Comparison of ENCODE assay signal across 23 cellular contexts in genomic region chr15:30973379-30973778, GRCh38. TPM values are rescaled to one million over a fixed set of nuclear protein-coding genes. Genes with fewer than 3 reads are reported as not detected.
A peak's percentile ranks its signal among the peaks of the same experiment; 100 is the strongest.
DNase-seq lines count a peak whose midpoint lies in the region; ATAC-seq and TF ChIP-seq lines count a peak whose summit lies in the region.
"Had no signal": no experiment of that assay in that cellular context is flagged by ENCODE, and none has a peak within 500 bp of the region (broad histone marks: within the 10 kb centered on the region; RNA-seq: fewer than 3 reads in every experiment).

No MANE protein-coding gene starts in this region.

- H3K27ac Mint-ChIP-seq in neural crest cell (ENCODE audit: unreplicated experiment) = peak overlapping the region; percentile 65
- H3K27ac Mint-ChIP-seq: CD8-positive, alpha-beta T cell had no signal

- DNase-seq in SK-MEL-5 (ENCODE audit: low read depth, low spot score) (peak; percentile 96), epidermal melanocyte (ENCODE audit: insufficient read length, low spot score) (peak; percentile 52), neural crest cell (ENCODE audit: low read depth, low spot score) (no peak), DMS 273 treated with DMSO at 0.1 percent for 48 hours (lab: John Stamatoyannopoulos, UW) (no peak)
- DNase-seq in activated CD4-positive, alpha-beta T cell treated with anti-CD3 and anti-CD28 coated beads for 1 hour = no peak
- DNase-seq: ACHN; CD8-positive, alpha-beta T cell; DMS153; GM23248; KG1; NCI-H1105; NCI-H146; NCI-H2029; NCI-H226; NCI-H510A treated with DMSO at 0.1 percent for 48 hours; NCI-H774; NK-92 treated with Interleukin-12 subunit alpha and Interleukin-12 subunit beta, amount 100 ng/mL, for 24 hours; SIG-M5 had no signal

- no peak for TF ChIP-seq CTCF in neural crest cell (conservative IDR thresholded peaks at IDR 0.05)

- H3K9me3 Mint-ChIP-seq in neural crest cell = no peaks in the 10 kb centered on the region
- H3K9me3 Mint-ChIP-seq: CD8-positive, alpha-beta T cell had no signal

- no peak overlapping the region for H3K4me3 Mint-ChIP-seq in neural crest cell
- H3K4me3 Mint-ChIP-seq: CD8-positive, alpha-beta T cell had no signal

- peak overlapping the region; percentile 14 for H3K27ac ChIP-seq in temporal lobe (ENCODE audit: low read depth, low read length)
- H3K27ac ChIP-seq: BLaER1 treated with 17β-estradiol and CSF1 and Interleukin-3, amounts not matched to agents 10 nM and 100 nM; GM23248 had no signal

- no peak for ATAC-seq in HG03439 (IDR thresholded peaks at IDR 0.05; ENCODE audit: unreplicated experiment)
- ATAC-seq: CD8-positive, alpha-beta T cell; Panc1; SK-N-SH treated with all-trans-retinoic acid at 6 μM for 48 hours had no signal

- peaks cover 7% of the 10 kb centered on the region for H3K36me3 Mint-ChIP-seq in neural crest cell (ENCODE audit: low read depth)

- no peaks in the 10 kb centered on the region for H3K4me1 Mint-ChIP-seq in neural crest cell

- in situ Hi-C loops in SK-MEL-5 (cut with HindIII; ENCODE audit: low pct_unique_long_range_greater_than_20kb, low sequenced_read_pairs) = no loop called here

- no peaks in the 10 kb centered on the region for H3K27me3 Mint-ChIP-seq in neural crest cell (ENCODE audit: low read depth)

RNA-seq across cellular contexts. Expression of gene MTMR10, which starts 18.0 kb away (rescaled TPM):
- 20.8 and 24.2 TPM in 2 replicates for total RNA-seq in SK-MEL-5 (2014; rRNA removed; shearing (Covaris generic))
- 13.1 and 15.9 TPM in 2 replicates for polyA plus RNA-seq in SK-MEL-5 (2015; cell fraction: cytosol; rRNA removed)
- 41.1 and 53.5 TPM in 2 replicates for polyA plus RNA-seq in SK-MEL-5 (2015; cell fraction: nucleus; rRNA removed)
- 18.6 and 20.0 TPM in 2 replicates for total RNA-seq in neural crest cell
- 10.1 TPM for total RNA-seq in temporal lobe

Comparison
In these comparisons a context has a peak if more than half of its experiments do, and no peak if none do; other contexts are left out.
1. DNase-seq: peak in SK-MEL-5 (single experiment) and epidermal melanocyte (single experiment); none in neural crest cell (single experiment), DMS 273 treated with DMSO at 0.1 percent for 48 hours (single experiment) and activated CD4-positive, alpha-beta T cell treated with anti-CD3 and anti-CD28 coated beads for 1 hour (single experiment).